ENCODE assay signal across 14 cellular contexts in genomic region chr2:155895016-155895415, GRCh38.
DNase-seq lines count a peak whose midpoint lies in the region; ATAC-seq, FAIRE-seq and TF ChIP-seq lines count a peak whose summit lies in the region.
"Had no signal": no experiment of that assay in that cellular context is flagged by ENCODE, and none has a peak within 500 bp of the region (broad histone marks: within the 10 kb centered on the region; RNA-seq: fewer than 3 reads in every experiment).

No MANE protein-coding gene starts in this region.

- no peaks in the 10 kb centered on the region for H3K9me3 ChIP-seq in RWPE2 (ENCODE audit: severe bottlenecking)
- H3K9me3 ChIP-seq: Peyer's patch had no signal

- TF ChIP-seq CTCF in RWPE2 (IDR thresholded peaks at IDR 0.05; ENCODE audit: poor library complexity, severe bottlenecking) = no peak
- no peak for TF ChIP-seq CTCF in GM20000 (IDR thresholded peaks at IDR 0.05; ENCODE audit: extremely low read depth, missing control alignments)

- no peaks in the 10 kb centered on the region for H3K36me3 ChIP-seq in RWPE2 (ENCODE audit: low read depth)
- H3K36me3 ChIP-seq: Peyer's patch had no signal

- ATAC-seq in RWPE2 (ENCODE audit: low read depth) (peak; percentile 95), GM18867 (IDR thresholded peaks at IDR 0.05; ENCODE audit: unreplicated experiment) (no peak)

- no peak overlapping the region for H3K4me3 ChIP-seq in RWPE2 (ENCODE audit: severe bottlenecking)
- H3K4me3 ChIP-seq: Peyer's patch had no signal

- H3K4me1 ChIP-seq in RWPE2 (ENCODE audit: insufficient read depth, poor library complexity, severe bottlenecking) = peaks cover 9% of the 10 kb centered on the region
- H3K4me1 ChIP-seq: Peyer's patch had no signal

- TF ChIP-seq POLR2A in H54 (IDR thresholded peaks at IDR 0.05; ENCODE audit: low read depth, low read length) = no peak

- H3K27me3 ChIP-seq in RWPE2 (ENCODE audit: insufficient read depth, poor library complexity, severe bottlenecking) = no peaks in the 10 kb centered on the region
- H3K27me3 ChIP-seq: Peyer's patch had no signal

- peak; percentile 20 for FAIRE-seq in H54 (lab: Jason Lieb, UNC)
- FAIRE-seq: GM19239 had no signal

- H3K27ac ChIP-seq in RWPE2 (ENCODE audit: poor library complexity, severe bottlenecking) = no peak overlapping the region
- H3K27ac ChIP-seq: Peyer's patch had no signal

- DNase-seq in H54 (ENCODE audit: insufficient read length, low spot score) = no peak
- no peak for DNase-seq in RWPE2 (ENCODE audit: low spot score)
- peak; percentile 1 for DNase-seq in fibroblast of gingiva (ENCODE audit: low read depth)
- DNase-seq in non-pigmented ciliary epithelial cell (ENCODE audit: low read depth) = peak; percentile 34
- DNase-seq in NCI-H1436 treated with DMSO at 0.1 percent for 48 hours (lab: John Stamatoyannopoulos, UW) = no peak
- no peak for DNase-seq in GM20000 (ENCODE audit: low spot score)
- DNase-seq: COR-L47, HCEC 1CT, KBM-7, NCI-H1436, NCI-H524, Peyer's patch had no signal

Comparison
In these comparisons a context has a peak if more than half of its experiments do, and no peak if none do; other contexts are left out.
1. DNase-seq: peak in fibroblast of gingiva (single experiment) and non-pigmented ciliary epithelial cell (single experiment); none in H54 (single experiment), RWPE2 (single experiment), NCI-H1436 treated with DMSO at 0.1 percent for 48 hours (single experiment) and GM20000 (single experiment).